In the genomic region with DNA sequence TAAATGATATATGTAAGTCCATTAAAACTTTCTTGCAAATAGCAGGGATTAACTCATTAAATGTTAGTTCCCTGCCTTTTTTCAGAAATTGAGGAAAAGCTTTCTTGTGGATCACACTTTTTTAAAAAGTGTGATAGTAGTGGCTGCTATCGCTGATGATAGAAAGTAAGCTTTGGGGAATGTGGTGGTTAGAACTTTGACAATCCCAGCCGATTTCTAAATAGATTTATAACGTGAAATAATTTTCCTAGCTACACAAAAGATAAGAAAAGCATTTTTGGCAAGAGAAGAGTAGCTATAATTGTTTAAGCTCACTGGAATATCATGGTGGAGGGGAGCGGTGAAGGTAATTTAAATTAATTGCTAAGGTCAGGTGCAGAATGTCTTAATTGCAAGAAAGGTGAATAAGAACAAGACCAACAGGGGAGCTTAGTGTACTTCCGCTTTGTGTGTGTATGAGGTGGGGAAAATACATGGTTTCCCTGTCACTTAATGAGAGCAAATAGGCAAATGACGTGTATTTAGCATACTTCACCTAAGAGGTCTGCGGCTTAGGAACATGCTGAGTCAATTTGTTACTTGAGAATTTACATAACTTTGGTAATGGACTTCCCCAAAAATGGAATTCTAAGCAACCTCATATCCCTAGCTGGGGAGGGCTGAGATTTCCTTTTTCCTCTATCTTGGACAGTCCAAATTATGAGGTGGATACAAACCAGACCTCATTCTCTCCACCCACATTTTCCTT, we compare ENCODE assay signal across 13 cellular contexts. TPM values are rescaled to one million over a fixed set of nuclear protein-coding genes. Genes with fewer than 3 reads are reported as not detected.
DNase-seq lines count a peak whose midpoint lies in the region; ATAC-seq and TF ChIP-seq lines count a peak whose summit lies in the region.
"Had no signal": no experiment of that assay in that cellular context is flagged by ENCODE, and none has a peak within 500 bp of the region (broad histone marks: within the 10 kb centered on the region; RNA-seq: fewer than 3 reads in every experiment).

No MANE protein-coding gene starts in this region.

- H3K4me1 ChIP-seq in prostate gland (replicated peaks) (no peaks in the 10 kb centered on the region), spleen (peaks cover 0 to 6% (median 1%) of the 10 kb centered on the region in 6 donors)
- H3K4me1 ChIP-seq: thyroid gland had no signal

- H3K27me3 Mint-ChIP-seq in WTC11 (ENCODE audit: low read depth): no peaks in the 10 kb centered on the region
- H3K27me3 Mint-ChIP-seq: activated CD4-positive, alpha-beta T cell treated with anti-CD3 and anti-CD28 coated beads, Interleukin-2, amount 10 ng/mL, durations not matched to agents 7 days and 5 days had no signal

- H3K4me3 Mint-ChIP-seq in WTC11: no peak overlapping the region
- H3K4me3 Mint-ChIP-seq: activated CD4-positive, alpha-beta T cell treated with anti-CD3 and anti-CD28 coated beads, Interleukin-2, amount 10 ng/mL, durations not matched to agents 7 days and 5 days had no signal

- no peak overlapping the region for H3K4me3 ChIP-seq in prostate gland
- H3K4me3 ChIP-seq in spleen: no peak overlapping the region
- H3K4me3 ChIP-seq: dorsolateral prefrontal cortex, skin epidermis, thyroid gland had no signal

- CTCF ChIA-PET in WTC11 (lab: Charles Lee): interaction anchor here (0.6 to 1.4 kb wide), 2 partner anchors 85 to 1224 kb away, joined by 3 read pairs; no protein-coding TSS in a partner anchor

- H3K4me1 Mint-ChIP-seq in WTC11: peaks cover 4% of the 10 kb centered on the region

- DNase-seq in fibroblast of peridontal ligament (ENCODE audit: extremely low read depth): peak; percentile 53
- DNase-seq in prostate gland (ENCODE audit: low spot score): no peak
- DNase-seq in kidney glomerular epithelial cell (lab: John Stamatoyannopoulos, UW): no peak
- no peak for DNase-seq in spleen
- DNase-seq in WTC11 (ENCODE audit: low spot score): no peak
- DNase-seq: activated CD4-positive, alpha-beta T cell treated with anti-CD3 and anti-CD28 coated beads, Interleukin-2, amount 10 ng/mL, durations not matched to agents 7 days and 5 days; dorsolateral prefrontal cortex; NK-92 treated with Interleukin-12 subunit alpha and Interleukin-12 subunit beta, amount 100 ng/mL, for 24 hours; thyroid gland had no signal

- no peak for TF ChIP-seq CTCF in prostate gland (IDR thresholded peaks at IDR 0.05)
- no peak for TF ChIP-seq CTCF in spleen (IDR thresholded peaks at IDR 0.05 in 8 of 11, conservative IDR thresholded peaks at IDR 0.05 in 3 of 11)
- no peak for TF ChIP-seq CTCF in WTC11 (IDR thresholded peaks at IDR 0.05)

- POLR2A ChIA-PET in WTC11 (lab: Charles Lee): no interaction called here

- H3K9me3 ChIP-seq in prostate gland (no peaks in the 10 kb centered on the region), spleen (no peaks in the 10 kb centered on the region)
- H3K9me3 ChIP-seq: thyroid gland had no signal

- H3K36me3 ChIP-seq in prostate gland (no peaks in the 10 kb centered on the region), spleen (no peaks in the 10 kb centered on the region)
- H3K36me3 ChIP-seq: thyroid gland had no signal

- H3K36me3 Mint-ChIP-seq in WTC11: no peaks in the 10 kb centered on the region

- H3K9me3 Mint-ChIP-seq in WTC11: peaks cover 10% of the 10 kb centered on the region

- H3K27me3 ChIP-seq in prostate gland (replicated peaks; ENCODE audit: insufficient read depth) (no peaks in the 10 kb centered on the region), spleen (replicated peaks in 1 of 7) (peaks cover 0 to 5% (median 0%) of the 10 kb centered on the region in 7 donors)
- H3K27me3 ChIP-seq: thyroid gland had no signal

- no peak for TF ChIP-seq POLR2A in prostate gland (IDR thresholded peaks at IDR 0.05)
- TF ChIP-seq POLR2A in spleen (IDR thresholded peaks at IDR 0.05): no peak

- peak; percentile 75 for ATAC-seq in GM18517 (IDR thresholded peaks at IDR 0.05; ENCODE audit: unreplicated experiment)
- peak; percentile 60 for ATAC-seq in GM21390 (IDR thresholded peaks at IDR 0.05; ENCODE audit: unreplicated experiment)
- ATAC-seq in HG03439 (IDR thresholded peaks at IDR 0.05; ENCODE audit: unreplicated experiment): peak; percentile 74
- no peak for ATAC-seq in WTC11

- 70% methylated on average over 7 of the region's 7 CpGs for WGBS in prostate gland
- WGBS in spleen, 5 donors: 72 to 84% (median 75%) methylated on average over 7 of the region's 7 CpGs

- H3K27ac ChIP-seq in prostate gland (no peak overlapping the region), spleen (no peak overlapping the region)
- H3K27ac ChIP-seq: dorsolateral prefrontal cortex, skin epidermis, thyroid gland had no signal

- H3K27ac Mint-ChIP-seq in WTC11: no peak overlapping the region
- H3K27ac Mint-ChIP-seq: activated CD4-positive, alpha-beta T cell treated with anti-CD3 and anti-CD28 coated beads, Interleukin-2, amount 10 ng/mL, durations not matched to agents 7 days and 5 days had no signal

- intact Hi-C loops in prostate gland (cut with DNase I): no loop called here
- intact Hi-C loops in spleen (cut with DNase I; ENCODE audit: low total_unique reads): no loop called here

TF ChIP-seq in WTC11, 78 proteins besides CTCF, POLR2A, EP300 and RAD21:
- TF ChIP-seq NR1H2 (CRISPR knock-in tag; IDR thresholded peaks at IDR 0.05): no peak
- no peak for TF ChIP-seq ATF6 (CRISPR knock-in tag; IDR thresholded peaks at IDR 0.05)
- TF ChIP-seq ZNF317 (CRISPR knock-in tag; IDR thresholded peaks at IDR 0.05; ENCODE audit: borderline replicate concordance, low read depth): no peak
- TF ChIP-seq, protein P1, sequence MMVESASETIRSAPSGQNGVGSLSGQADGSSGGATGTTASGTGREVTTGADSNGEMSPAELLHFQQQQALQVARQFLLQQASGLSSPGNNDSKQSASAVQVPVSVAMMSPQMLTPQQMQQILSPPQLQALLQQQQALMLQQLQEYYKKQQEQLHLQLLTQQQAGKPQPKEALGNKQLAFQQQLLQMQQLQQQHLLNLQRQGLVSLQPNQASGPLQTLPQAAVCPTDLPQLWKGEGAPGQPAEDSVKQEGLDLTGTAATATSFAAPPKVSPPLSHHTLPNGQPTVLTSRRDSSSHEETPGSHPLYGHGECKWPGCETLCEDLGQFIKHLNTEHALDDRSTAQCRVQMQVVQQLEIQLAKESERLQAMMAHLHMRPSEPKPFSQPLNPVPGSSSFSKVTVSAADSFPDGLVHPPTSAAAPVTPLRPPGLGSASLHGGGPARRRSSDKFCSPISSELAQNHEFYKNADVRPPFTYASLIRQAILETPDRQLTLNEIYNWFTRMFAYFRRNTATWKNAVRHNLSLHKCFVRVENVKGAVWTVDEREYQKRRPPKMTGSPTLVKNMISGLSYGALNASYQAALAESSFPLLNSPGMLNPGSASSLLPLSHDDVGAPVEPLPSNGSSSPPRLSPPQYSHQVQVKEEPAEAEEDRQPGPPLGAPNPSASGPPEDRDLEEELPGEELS (CRISPR knock-in tag; IDR thresholded peaks at IDR 0.05): no peak
- TF ChIP-seq JUN (CRISPR knock-in tag; IDR thresholded peaks at IDR 0.05): no peak
- TF ChIP-seq FOXP1 (CRISPR knock-in tag; IDR thresholded peaks at IDR 0.05; ENCODE audit: borderline replicate concordance): no peak
- TF ChIP-seq ZNF396 (CRISPR knock-in tag; IDR thresholded peaks at IDR 0.05; ENCODE audit: borderline replicate concordance): no peak
- no peak for TF ChIP-seq ZNF416 (CRISPR knock-in tag; IDR thresholded peaks at IDR 0.05)
- no peak for TF ChIP-seq IRF2 (CRISPR knock-in tag; IDR thresholded peaks at IDR 0.05; ENCODE audit: borderline replicate concordance, low read depth)

RNA-seq across cellular contexts. Expression of gene IL21, which starts 11.7 kb away (rescaled TPM):
- total RNA-seq in prostate gland (not detected), spleen (under 1 TPM in 2 of 7 donors, not detected in 5; 0.20 TPM), WTC11 (2021) (not detected in 3 replicates)
- under 1 TPM; 0.09 to 0.10 (median 0.09) TPM for polyA plus RNA-seq in spleen
- total RNA-seq: dorsolateral prefrontal cortex, thyroid gland had no signal
